ENCODE assay signal across 15 cellular contexts in the genomic region with DNA sequence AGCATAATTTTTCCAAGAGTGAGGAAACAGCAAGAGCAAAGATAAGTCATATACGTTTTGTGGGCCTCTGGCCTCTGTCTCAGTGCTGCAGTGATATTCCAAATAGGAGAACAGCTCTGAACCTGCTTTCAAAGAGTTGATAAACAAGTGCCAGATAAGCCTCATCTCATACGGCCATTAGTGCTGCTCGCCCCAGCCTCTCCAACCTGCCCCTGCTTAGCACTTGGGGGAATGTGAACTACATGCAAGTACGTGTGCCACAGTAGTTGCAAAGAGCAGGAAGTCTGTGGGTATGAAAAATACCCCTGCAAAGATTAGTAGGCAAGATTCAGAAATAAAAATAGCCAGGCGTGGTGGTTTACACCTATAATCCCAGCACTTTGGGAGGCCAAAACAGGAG. TPM values are rescaled to one million over a fixed set of nuclear protein-coding genes. Genes with fewer than 3 reads are reported as not detected.
DNase-seq lines count a peak whose midpoint lies in the region; ATAC-seq, FAIRE-seq and TF ChIP-seq lines count a peak whose summit lies in the region.
"Had no signal": no experiment of that assay in that cellular context is flagged by ENCODE, and none has a peak within 500 bp of the region (broad histone marks: within the 10 kb centered on the region; RNA-seq: fewer than 3 reads in every experiment).

No MANE protein-coding gene starts in this region.

- H3K27me3 Mint-ChIP-seq in CD8-positive, alpha-beta memory T cell, result no peaks in the 10 kb centered on the region
- no peaks in the 10 kb centered on the region for H3K27me3 Mint-ChIP-seq in natural killer cell treated with Interleukin-12 subunit alpha and Interleukin-12 subunit beta and Interleukin-15 and Interleukin-18, amount 100 ng/mL, for 72 hours

- TF ChIP-seq CTCF in heart right ventricle (IDR thresholded peaks at IDR 0.05), result no peak

- peaks cover 0 to 4% (median 3%) of the 10 kb centered on the region in 3 donors for H3K36me3 Mint-ChIP-seq in CD8-positive, alpha-beta memory T cell
- H3K36me3 Mint-ChIP-seq in natural killer cell treated with Interleukin-12 subunit alpha and Interleukin-12 subunit beta and Interleukin-15 and Interleukin-18, amount 100 ng/mL, for 72 hours, result no peaks in the 10 kb centered on the region

- H3K4me1 Mint-ChIP-seq in CD8-positive, alpha-beta memory T cell, result peaks cover 29 to 57% (median 42%) of the 10 kb centered on the region in 3 donors
- peaks cover 13 to 15% of the 10 kb centered on the region in 2 donors for H3K4me1 Mint-ChIP-seq in natural killer cell treated with Interleukin-12 subunit alpha and Interleukin-12 subunit beta and Interleukin-15 and Interleukin-18, amount 100 ng/mL, for 72 hours (ENCODE audit: low read depth in 2 of 2)

- no peak overlapping the region for H3K9ac ChIP-seq in BLaER1
- H3K9ac ChIP-seq: KMS-11 had no signal

- CTCF ChIA-PET in CD8-positive, alpha-beta memory T cell (lab: Charles Lee), result interaction anchor here (1.6 kb wide), 1 partner anchor 22 kb away, joined by 4 read pairs; no protein-coding TSS in a partner anchor

- H3K4me3 Mint-ChIP-seq in CD8-positive, alpha-beta memory T cell, result peak overlapping the region in 3 of 7 donors; percentile 27 to 63 (median 32)
- no peak overlapping the region for H3K4me3 Mint-ChIP-seq in natural killer cell treated with Interleukin-12 subunit alpha and Interleukin-12 subunit beta and Interleukin-15 and Interleukin-18, amount 100 ng/mL, for 72 hours

- H3K27me3 ChIP-seq in BLaER1, result no peaks in the 10 kb centered on the region
- H3K27me3 ChIP-seq in CD8-positive, alpha-beta memory T cell (ENCODE audit: insufficient read depth, low read length, poor library complexity, severe bottlenecking), result no peaks in the 10 kb centered on the region
- no peaks in the 10 kb centered on the region for H3K27me3 ChIP-seq in heart right ventricle

- H3K36me3 ChIP-seq in BLaER1 (no peaks in the 10 kb centered on the region), heart right ventricle (peaks cover 0 to 26% (median 0%) of the 10 kb centered on the region in 9 donors)
- H3K36me3 ChIP-seq in CD8-positive, alpha-beta memory T cell (ENCODE audit: insufficient read depth, low read length), result no peaks in the 10 kb centered on the region

- H3K4me2 ChIP-seq in BLaER1, result peak overlapping the region; percentile 22; the same call in 1 of the 2 replicates
- H3K4me2 ChIP-seq: KMS-11 had no signal

- H3K9me3 Mint-ChIP-seq in CD8-positive, alpha-beta memory T cell, result no peaks in the 10 kb centered on the region
- H3K9me3 Mint-ChIP-seq in natural killer cell treated with Interleukin-12 subunit alpha and Interleukin-12 subunit beta and Interleukin-15 and Interleukin-18, amount 100 ng/mL, for 72 hours, result no peaks in the 10 kb centered on the region

- H3K4me1 ChIP-seq in BLaER1, result peaks cover 10% of the 10 kb centered on the region
- H3K4me1 ChIP-seq in CD8-positive, alpha-beta memory T cell (ENCODE audit: insufficient read depth, low read length), result peaks cover 6% of the 10 kb centered on the region
- H3K4me1 ChIP-seq in heart right ventricle, result peaks cover 0 to 32% (median 15%) of the 10 kb centered on the region in 9 donors

- H3K27ac ChIP-seq in BLaER1, result no peak overlapping the region
- no peak overlapping the region for H3K27ac ChIP-seq in CD8-positive, alpha-beta memory T cell (ENCODE audit: low read depth, low read length)
- H3K27ac ChIP-seq in heart right ventricle, result peak overlapping the region in 4 of 10 donors; percentile 8 to 53 (median 32)
- H3K27ac ChIP-seq: KMS-11 had no signal

- H3K9me3 ChIP-seq in BLaER1 (no peaks in the 10 kb centered on the region), heart right ventricle (no peaks in the 10 kb centered on the region)
- H3K9me3 ChIP-seq in CD8-positive, alpha-beta memory T cell (ENCODE audit: low read length), result no peaks in the 10 kb centered on the region

- peak overlapping the region in 7 of 8 donors; percentile 19 to 82 (median 64) for H3K27ac Mint-ChIP-seq in CD8-positive, alpha-beta memory T cell
- peak overlapping the region; percentile 40 to 74 for H3K27ac Mint-ChIP-seq in natural killer cell treated with Interleukin-12 subunit alpha and Interleukin-12 subunit beta and Interleukin-15 and Interleukin-18, amount 100 ng/mL, for 72 hours

- POLR2A ChIA-PET in CD8-positive, alpha-beta memory T cell (lab: Charles Lee), result no interaction called here

- intact Hi-C loops in heart right ventricle (cut with DNase I), result no loop called here

- no peaks in the 10 kb centered on the region for H4K20me1 ChIP-seq in BLaER1

- DNase-seq in CD8-positive, alpha-beta memory T cell, result no peak
- no peak for DNase-seq in heart right ventricle
- DNase-seq in natural killer cell treated with Interleukin-12 subunit alpha and Interleukin-12 subunit beta and Interleukin-15 and Interleukin-18, amount 100 ng/mL, for 72 hours (ENCODE audit: low spot score), result peak; percentile 22
- no peak for DNase-seq in frontal cortex (ENCODE audit: low spot score in 2 of 2)
- DNase-seq: C1 segment of cervical spinal cord, DMS 273 treated with DMSO at 0.1 percent for 48 hours, DND-41, NCI-H1417 treated with DMSO at 0.1 percent for 48 hours, NCI-H187 treated with DMSO at 0.1 percent for 48 hours, NCI-H345, NCI-H524 treated with DMSO at 0.1 percent for 48 hours had no signal

- ATAC-seq in heart right ventricle (peak in 6 of 8 donors; percentile 28 to 66 (median 46)), HG03139 (IDR thresholded peaks at IDR 0.05; ENCODE audit: unreplicated experiment) (no peak), HG02642 (IDR thresholded peaks at IDR 0.05; ENCODE audit: poor library complexity, unreplicated experiment) (no peak)
- no peak for ATAC-seq in natural killer cell treated with Interleukin-12 subunit alpha and Interleukin-12 subunit beta and Interleukin-15 and Interleukin-18, amount 100 ng/mL, for 72 hours

- WGBS in heart right ventricle, 2 donors, result 48 to 72% methylated on average over 5 of the region's 5 CpGs

- H3K4me3 ChIP-seq in BLaER1, result no peak overlapping the region
- H3K4me3 ChIP-seq in CD8-positive, alpha-beta memory T cell (ENCODE audit: low read length), result no peak overlapping the region
- no peak overlapping the region for H3K4me3 ChIP-seq in heart right ventricle

- FAIRE-seq in frontal cortex (lab: Jason Lieb, UNC), result no peak

RNA-seq across cellular contexts. Expression of gene DAPK2, which starts 14.0 kb away (rescaled TPM):
- total RNA-seq in CD8-positive, alpha-beta memory T cell, result 1 to 10 TPM; 4.4 to 5.5 TPM
- 2.2 TPM for polyA plus RNA-seq in CD8-positive, alpha-beta memory T cell
- total RNA-seq in heart right ventricle (10 to 100 TPM; 20.8 to 62.6 (median 38.5) TPM), frontal cortex (0.82 TPM)
- 10 to 100 TPM; 33.0 to 44.6 TPM for polyA plus RNA-seq in heart right ventricle
- total RNA-seq in natural killer cell treated with Interleukin-12 subunit alpha and Interleukin-12 subunit beta and Interleukin-15 and Interleukin-18, amount 100 ng/mL, for 72 hours, result 1 to 10 TPM in 1 of 2 donors, under 1 TPM in 1; 0.76 to 8.1 TPM

Comparison
In these comparisons a context has a peak if more than half of its experiments do, and no peak if none do; other contexts are left out.
1. ATAC-seq: peak in heart right ventricle (6 of 8); none in natural killer cell treated with Interleukin-12 subunit alpha and Interleukin-12 subunit beta and Interleukin-15 and Interleukin-18, amount 100 ng/mL, for 72 hours (0 of 2), HG03139 (single experiment) and HG02642 (single experiment).